Comparison of ENCODE assay signal across 17 cellular contexts in the genomic region with DNA sequence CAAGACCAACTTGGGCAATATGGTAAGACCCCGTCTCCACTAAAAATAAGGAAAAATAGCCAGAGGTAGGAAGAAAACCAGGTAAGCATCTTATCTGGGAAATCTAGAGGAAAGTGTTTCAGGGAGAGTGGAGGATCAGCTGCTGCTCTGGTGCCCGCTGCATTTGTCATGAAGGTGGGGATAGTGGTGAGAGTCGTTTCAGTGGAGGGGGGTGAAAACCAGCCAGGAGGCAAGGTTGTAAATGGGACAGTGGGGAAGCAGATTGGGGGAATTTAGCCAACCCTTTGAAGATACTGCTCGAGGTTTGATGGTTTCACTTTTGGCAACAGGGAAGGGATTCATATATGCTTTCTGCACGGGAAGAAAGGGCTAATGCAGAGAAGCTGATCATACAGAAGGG. TPM values are rescaled to one million over a fixed set of nuclear protein-coding genes. Genes with fewer than 3 reads are reported as not detected.
DNase-seq lines count a peak whose midpoint lies in the region; ATAC-seq and TF ChIP-seq lines count a peak whose summit lies in the region.
"Had no signal": no experiment of that assay in that cellular context is flagged by ENCODE, and none has a peak within 500 bp of the region (broad histone marks: within the 10 kb centered on the region; RNA-seq: fewer than 3 reads in every experiment).

No MANE protein-coding gene starts in this region.

- H3K4me1 ChIP-seq in CD8-positive, alpha-beta T cell (ENCODE audit: insufficient read depth, low read length) = peaks cover 18% of the 10 kb centered on the region

- peaks cover 79% of the 10 kb centered on the region for H3K36me3 Mint-ChIP-seq in activated T-cell treated with anti-CD3 and anti-CD28 coated beads, Interleukin-2, amount 50 U/mL, for 24 hours (ENCODE audit: low read depth)
- peaks cover 42% of the 10 kb centered on the region for H3K36me3 Mint-ChIP-seq in CD8-positive, alpha-beta T cell
- H3K36me3 Mint-ChIP-seq in T-helper 17 cell (ENCODE audit: low read depth) = peaks cover 8% of the 10 kb centered on the region
- H3K36me3 Mint-ChIP-seq in stimulated activated effector memory CD8-positive, alpha-beta T cell treated with anti-CD3 and anti-CD28 coated beads, Interleukin-12 subunit alpha, Interleukin-12 subunit beta, amount 100 ng/mL, for 72 hours = peaks cover 23% of the 10 kb centered on the region

- TF ChIP-seq CTCF in CD8-positive, alpha-beta T cell (IDR thresholded peaks at IDR 0.05) = no peak

- no peak overlapping the region for H3K4me3 ChIP-seq in CD8-positive, alpha-beta T cell (ENCODE audit: low read depth, low read length)
- H3K4me3 ChIP-seq: BLaER1 treated with 17β-estradiol and CSF1 and Interleukin-3, amounts not matched to agents 10 nM and 100 nM had no signal

- H3K36me3 ChIP-seq in CD8-positive, alpha-beta T cell (ENCODE audit: insufficient read depth, low read length) = peaks cover 10% of the 10 kb centered on the region

- no peaks in the 10 kb centered on the region for H3K27me3 Mint-ChIP-seq in activated T-cell treated with anti-CD3 and anti-CD28 coated beads, Interleukin-2, amount 50 U/mL, for 24 hours
- no peaks in the 10 kb centered on the region for H3K27me3 Mint-ChIP-seq in CD8-positive, alpha-beta T cell (ENCODE audit: low read depth)
- H3K27me3 Mint-ChIP-seq in T-helper 17 cell = no peaks in the 10 kb centered on the region

- POLR2A ChIA-PET in CD8-positive, alpha-beta T cell (lab: Charles Lee) = no interaction called here

- CTCF ChIA-PET in CD8-positive, alpha-beta T cell (lab: Charles Lee) = interaction anchor here (1.3 to 4.1 kb wide), 3 partner anchors 9 to 208 kb away, joined by 5 to 23 read pairs (median 20); partner anchors contain the start of gene DCTPP1

- H3K27ac Mint-ChIP-seq in activated T-cell treated with anti-CD3 and anti-CD28 coated beads, Interleukin-2, amount 50 U/mL, for 24 hours = peak overlapping the region; percentile 63
- H3K27ac Mint-ChIP-seq in CD8-positive, alpha-beta T cell = peak overlapping the region; percentile 41
- peak overlapping the region; percentile 59 for H3K27ac Mint-ChIP-seq in T-helper 17 cell
- H3K27ac Mint-ChIP-seq in stimulated activated effector memory CD8-positive, alpha-beta T cell treated with anti-CD3 and anti-CD28 coated beads, Interleukin-12 subunit alpha, Interleukin-12 subunit beta, amount 100 ng/mL, for 72 hours = peak overlapping the region; percentile 46

- no peak overlapping the region for H3K4me3 Mint-ChIP-seq in activated T-cell treated with anti-CD3 and anti-CD28 coated beads, Interleukin-2, amount 50 U/mL, for 24 hours
- H3K4me3 Mint-ChIP-seq in CD8-positive, alpha-beta T cell = no peak overlapping the region
- H3K4me3 Mint-ChIP-seq in T-helper 17 cell = no peak overlapping the region
- no peak overlapping the region for H3K4me3 Mint-ChIP-seq in stimulated activated effector memory CD8-positive, alpha-beta T cell treated with anti-CD3 and anti-CD28 coated beads, Interleukin-12 subunit alpha, Interleukin-12 subunit beta, amount 100 ng/mL, for 72 hours

- no peaks in the 10 kb centered on the region for H3K9me3 Mint-ChIP-seq in activated T-cell treated with anti-CD3 and anti-CD28 coated beads, Interleukin-2, amount 50 U/mL, for 24 hours
- H3K9me3 Mint-ChIP-seq in CD8-positive, alpha-beta T cell = no peaks in the 10 kb centered on the region
- no peaks in the 10 kb centered on the region for H3K9me3 Mint-ChIP-seq in stimulated activated effector memory CD8-positive, alpha-beta T cell treated with anti-CD3 and anti-CD28 coated beads, Interleukin-12 subunit alpha, Interleukin-12 subunit beta, amount 100 ng/mL, for 72 hours

- ATAC-seq in CD8-positive, alpha-beta T cell = no peak
- no peak for ATAC-seq in T-helper 17 cell
- no peak for ATAC-seq in stimulated activated effector memory CD8-positive, alpha-beta T cell treated with anti-CD3 and anti-CD28 coated beads, Interleukin-12 subunit alpha, Interleukin-12 subunit beta, amount 100 ng/mL, for 72 hours
- ATAC-seq: HCT116 had no signal

- H3K27me3 ChIP-seq in CD8-positive, alpha-beta T cell (ENCODE audit: insufficient read depth, low read length) = no peaks in the 10 kb centered on the region
- H3K27me3 ChIP-seq: BLaER1 treated with 17β-estradiol and CSF1 and Interleukin-3, amounts not matched to agents 10 nM and 100 nM had no signal

- DNase-seq in activated T-cell treated with anti-CD3 and anti-CD28 coated beads, Interleukin-2, amount 50 U/mL, for 24 hours = no peak
- DNase-seq in activated T-cell treated with anti-CD3 and anti-CD28 coated beads for 4 hours (no peak), T-helper 17 cell (no peak), C1 segment of cervical spinal cord (lab: John Stamatoyannopoulos, UW) (no peak), iPS-NIHi11 (ENCODE audit: low spot score) (no peak)
- no peak for DNase-seq in CD8-positive, alpha-beta T cell
- DNase-seq in stimulated activated effector memory CD8-positive, alpha-beta T cell treated with anti-CD3 and anti-CD28 coated beads, Interleukin-12 subunit alpha, Interleukin-12 subunit beta, amount 100 ng/mL, for 72 hours (ENCODE audit: low spot score in 2 of 2) = no peak
- no peak for DNase-seq in activated CD8-positive, alpha-beta memory T cell treated with anti-CD3 and anti-CD28 coated beads, Interleukin-2, amount 50 U/mL, for 4 hours
- DNase-seq: ACHN, DMS53, GF-D8, IMR-90 had no signal

- no peak overlapping the region for H3K27ac ChIP-seq in CD8-positive, alpha-beta T cell (ENCODE audit: low read depth, low read length)
- H3K27ac ChIP-seq: BLaER1 treated with 17β-estradiol and CSF1 and Interleukin-3, amounts not matched to agents 10 nM and 100 nM had no signal

- intact Hi-C loops in CD8-positive, alpha-beta T cell (cut with DNase I, micrococcal nuclease) = no loop called here

- peaks cover 32% of the 10 kb centered on the region for H3K4me1 Mint-ChIP-seq in activated T-cell treated with anti-CD3 and anti-CD28 coated beads, Interleukin-2, amount 50 U/mL, for 24 hours (ENCODE audit: low read depth)
- H3K4me1 Mint-ChIP-seq in CD8-positive, alpha-beta T cell (ENCODE audit: low read depth) = peaks cover 10% of the 10 kb centered on the region
- H3K4me1 Mint-ChIP-seq in T-helper 17 cell = peaks cover 25% of the 10 kb centered on the region
- peaks cover 34% of the 10 kb centered on the region for H3K4me1 Mint-ChIP-seq in stimulated activated effector memory CD8-positive, alpha-beta T cell treated with anti-CD3 and anti-CD28 coated beads, Interleukin-12 subunit alpha, Interleukin-12 subunit beta, amount 100 ng/mL, for 72 hours

- no peaks in the 10 kb centered on the region for H3K9me3 ChIP-seq in CD8-positive, alpha-beta T cell (ENCODE audit: low read length)
- H3K9me3 ChIP-seq in T-helper 17 cell (ENCODE audit: control insufficient read depth, low read length, poor library complexity, severe bottlenecking) = no peaks in the 10 kb centered on the region
- H3K9me3 ChIP-seq: BLaER1 treated with 17β-estradiol and CSF1 and Interleukin-3, amounts not matched to agents 10 nM and 100 nM had no signal

RNA-seq across cellular contexts. Expression of gene DCTPP1, which starts 8.8 kb away (rescaled TPM):
- total RNA-seq in CD8-positive, alpha-beta T cell = 1 to 10 TPM; 4.0 to 5.5 TPM
- 10 to 100 TPM; 17.4 to 19.2 TPM for total RNA-seq in T-helper 17 cell

RNA-seq across cellular contexts. Expression of gene ZNF771, which starts 13.6 kb away (rescaled TPM):
- under 1 TPM; 0.87 to 0.92 TPM for total RNA-seq in CD8-positive, alpha-beta T cell
- total RNA-seq in T-helper 17 cell = 1 to 10 TPM; 1.4 to 1.5 TPM

RNA-seq across cellular contexts. Expression of gene SEPHS2, which starts 24.7 kb away (rescaled TPM):
- total RNA-seq in CD8-positive, alpha-beta T cell = 10 to 100 TPM; 22.6 to 24.1 TPM
- 10 to 100 TPM; 18.3 to 21.4 TPM for total RNA-seq in T-helper 17 cell

RNA-seq across cellular contexts. Expression of gene ZNF48, which starts 25.8 kb away (rescaled TPM):
- 1 to 10 TPM; 2.3 to 2.4 TPM for total RNA-seq in CD8-positive, alpha-beta T cell
- total RNA-seq in T-helper 17 cell = 1 to 10 TPM; 6.2 to 6.7 TPM

RNA-seq across cellular contexts. Expression of gene SEPTIN1, which starts 38.6 kb away (rescaled TPM):
- 100 to 1,000 TPM; 147 to 150 TPM for total RNA-seq in CD8-positive, alpha-beta T cell
- 100 to 1,000 TPM; 192 to 220 TPM for total RNA-seq in T-helper 17 cell
- total RNA-seq: A172, H4, HT-29, IMR-90 had no signal
